ENCODE assay signal across 8 cellular contexts in the genomic region with DNA sequence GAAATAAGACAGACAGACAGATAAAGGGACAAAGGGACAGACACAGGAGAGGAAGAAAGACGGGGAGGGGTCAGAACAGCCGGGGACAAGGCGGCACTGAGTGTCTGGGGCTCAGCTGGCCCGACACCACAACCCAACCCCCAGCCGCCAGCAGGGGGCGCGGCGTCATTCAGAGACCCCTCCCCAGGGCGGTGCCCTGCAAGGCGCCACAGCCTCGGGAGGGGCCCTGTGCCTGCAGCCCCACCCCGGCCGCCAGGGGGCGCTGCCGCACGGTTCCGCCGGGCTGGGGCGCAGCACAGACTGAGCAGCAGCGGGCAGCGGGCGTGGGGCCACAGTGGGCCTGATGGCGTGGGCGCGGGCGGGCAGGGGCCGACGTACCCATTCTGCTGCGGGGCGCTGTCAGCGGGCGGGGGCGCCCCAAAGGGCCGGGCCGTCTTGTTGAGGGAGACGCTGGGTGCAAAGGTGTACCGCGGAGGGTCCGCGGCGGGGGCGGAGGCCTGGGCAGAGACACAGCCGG. TPM values are rescaled to one million over a fixed set of nuclear protein-coding genes. Genes with fewer than 3 reads are reported as not detected.
DNase-seq lines count a peak whose midpoint lies in the region; ATAC-seq and TF ChIP-seq lines count a peak whose summit lies in the region.

No MANE protein-coding gene starts in this region.

- H3K4me3 ChIP-seq in WI38 (ENCODE audit: low read depth, low read length), result no peak overlapping the region

- no peaks in the 10 kb centered on the region for H3K27me3 Mint-ChIP-seq in type B pancreatic cell

- no peak overlapping the region for H3K27ac ChIP-seq in C4-2B

- peak; percentile 93 for TF ChIP-seq CTCF in C4-2B (conservative IDR thresholded peaks at IDR 0.05)
- TF ChIP-seq CTCF in WI38 (IDR thresholded peaks at IDR 0.05; ENCODE audit: low read depth, low read length), result peak; percentile 79
- peak; percentile 88 for TF ChIP-seq CTCF in type B pancreatic cell (conservative IDR thresholded peaks at IDR 0.05)

- DNase-seq in iPS-NIHi11 (ENCODE audit: low spot score), result peak; percentile 93
- DNase-seq in type B pancreatic cell (ENCODE audit: extremely low spot score, unreplicated experiment), result no peak
- no peak for DNase-seq in NCI-H510A treated with DMSO at 0.1 percent for 48 hours (lab: John Stamatoyannopoulos, UW)
- no peak for DNase-seq in HCEC 1CT

- H3K4me1 Mint-ChIP-seq in type B pancreatic cell (ENCODE audit: unreplicated experiment), result peaks cover 9% of the 10 kb centered on the region

- no peaks in the 10 kb centered on the region for H3K9me3 Mint-ChIP-seq in type B pancreatic cell

- peaks cover 8% of the 10 kb centered on the region for H3K36me3 Mint-ChIP-seq in type B pancreatic cell

- no peak overlapping the region for H3K4me3 Mint-ChIP-seq in type B pancreatic cell

- H3K27ac Mint-ChIP-seq in type B pancreatic cell, result no peak overlapping the region

- ATAC-seq in HG02885 (IDR thresholded peaks at IDR 0.05; ENCODE audit: poor library complexity, unreplicated experiment) (peak; percentile 45), GM19324 (IDR thresholded peaks at IDR 0.05; ENCODE audit: low FRiP score, unreplicated experiment) (no peak)

RNA-seq across cellular contexts. Expression of gene PDLIM7, which starts 5.9 kb away (rescaled TPM):
- total RNA-seq in type B pancreatic cell (ENCODE audit: low replicate concordance), result 66.5 and 187 TPM in 2 replicates

RNA-seq across cellular contexts. Expression of gene DBN1, which starts 18.1 kb away (rescaled TPM):
- total RNA-seq in type B pancreatic cell (ENCODE audit: low replicate concordance), result 200 and 269 TPM in 2 replicates

RNA-seq across cellular contexts. Expression of gene DOK3, which starts 18.1 kb away (rescaled TPM):
- total RNA-seq in type B pancreatic cell (ENCODE audit: low replicate concordance), result 6.2 and 6.9 TPM in 2 replicates

RNA-seq across cellular contexts. Expression of gene DDX41, which starts 25.3 kb away (rescaled TPM):
- 99.7 and 104 TPM in 2 replicates for total RNA-seq in type B pancreatic cell (ENCODE audit: low replicate concordance)

RNA-seq across cellular contexts. Expression of gene PRR7, which starts 44.9 kb away (rescaled TPM):
- 5.9 and 8.8 TPM in 2 replicates for total RNA-seq in type B pancreatic cell (ENCODE audit: low replicate concordance)
